Comparison of ENCODE assay signal across 1 cellular context in genomic region chr11:113613619-113614018, GRCh38.
A peak's percentile ranks its signal among the peaks of the same experiment; 100 is the strongest.
TF ChIP-seq lines count a peak whose summit lies in the region.

No MANE protein-coding gene starts in this region.

TF ChIP-seq in K562, 482 proteins besides CTCF, POLR2A, EP300 and RAD21 (continued from another document):
- TF ChIP-seq, protein P1, sequence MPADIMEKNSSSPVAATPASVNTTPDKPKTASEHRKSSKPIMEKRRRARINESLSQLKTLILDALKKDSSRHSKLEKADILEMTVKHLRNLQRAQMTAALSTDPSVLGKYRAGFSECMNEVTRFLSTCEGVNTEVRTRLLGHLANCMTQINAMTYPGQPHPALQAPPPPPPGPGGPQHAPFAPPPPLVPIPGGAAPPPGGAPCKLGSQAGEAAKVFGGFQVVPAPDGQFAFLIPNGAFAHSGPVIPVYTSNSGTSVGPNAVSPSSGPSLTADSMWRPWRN (IDR thresholded peaks at IDR 0.05; ENCODE audit: low read depth) = no peak
- TF ChIP-seq TAF7 (tag; IDR thresholded peaks at IDR 0.05) = no peak
- TF ChIP-seq ZNF395 (CRISPR knock-in tag; IDR thresholded peaks at IDR 0.05) = 0 out of 2 replicates have a peak, but pooled peaks have one; percentile 33
- no peak for TF ChIP-seq SMARCE1 (IDR thresholded peaks at IDR 0.05)
- no peak for TF ChIP-seq NFIC (IDR thresholded peaks at IDR 0.05)
- no peak for TF ChIP-seq ZNF41 (CRISPR knock-in tag; conservative IDR thresholded peaks at IDR 0.05)
- TF ChIP-seq STAT5A (IDR thresholded peaks at IDR 0.05; ENCODE audit: borderline replicate concordance, low read length) = no peak
- no peak for TF ChIP-seq ETV5 (CRISPR knock-in tag; IDR thresholded peaks at IDR 0.05; ENCODE audit: low read depth)
- no peak for TF ChIP-seq ZC3H4 (CRISPR knock-in tag; IDR thresholded peaks at IDR 0.05; ENCODE audit: borderline replicate concordance)
- TF ChIP-seq MYNN (IDR thresholded peaks at IDR 0.05) = no peak
- no peak for TF ChIP-seq MYNN (CRISPR knock-in tag; IDR thresholded peaks at IDR 0.05)
